ENCODE assay signal across 1 cellular context in the genomic region with DNA sequence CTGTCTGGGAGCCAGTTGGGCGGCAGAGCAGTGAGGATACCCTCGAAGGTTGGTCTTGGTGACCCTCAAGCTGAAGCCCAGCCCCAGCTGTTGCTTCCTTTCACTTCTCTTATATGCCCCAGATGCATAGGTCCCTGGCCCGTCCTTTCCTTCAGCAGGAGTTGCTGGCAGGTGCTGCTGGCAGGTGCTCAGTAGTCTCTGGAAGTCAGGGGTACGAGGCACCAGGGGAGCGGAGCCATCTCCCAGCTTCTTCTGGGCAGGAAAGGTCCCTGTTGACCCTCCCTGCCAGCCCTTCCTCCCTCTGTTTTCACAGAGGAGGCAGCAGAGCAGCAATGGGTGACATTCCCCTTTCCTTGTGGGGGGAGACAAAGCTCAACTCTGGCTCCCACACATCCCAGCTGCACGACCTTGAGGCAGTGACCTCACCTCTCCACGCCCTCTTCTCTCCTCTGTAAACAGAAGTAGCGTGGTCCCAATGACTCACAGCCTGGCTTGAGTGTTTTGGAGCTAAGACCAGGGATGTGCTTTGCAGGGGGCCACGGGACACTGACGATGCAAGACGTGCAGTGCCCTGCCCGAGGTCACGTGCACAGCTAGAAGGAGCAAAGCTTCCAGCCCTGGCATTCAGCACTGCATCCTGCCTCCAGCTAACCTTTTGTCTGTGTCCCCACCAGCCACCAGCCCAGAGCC.
TF ChIP-seq lines count a peak whose summit lies in the region.

No MANE protein-coding gene starts in this region.

TF ChIP-seq in HEK293, 187 proteins besides CTCF, POLR2A, EP300 and RAD21 (continued from another document and continues in another):
- TF ChIP-seq, protein P1, sequence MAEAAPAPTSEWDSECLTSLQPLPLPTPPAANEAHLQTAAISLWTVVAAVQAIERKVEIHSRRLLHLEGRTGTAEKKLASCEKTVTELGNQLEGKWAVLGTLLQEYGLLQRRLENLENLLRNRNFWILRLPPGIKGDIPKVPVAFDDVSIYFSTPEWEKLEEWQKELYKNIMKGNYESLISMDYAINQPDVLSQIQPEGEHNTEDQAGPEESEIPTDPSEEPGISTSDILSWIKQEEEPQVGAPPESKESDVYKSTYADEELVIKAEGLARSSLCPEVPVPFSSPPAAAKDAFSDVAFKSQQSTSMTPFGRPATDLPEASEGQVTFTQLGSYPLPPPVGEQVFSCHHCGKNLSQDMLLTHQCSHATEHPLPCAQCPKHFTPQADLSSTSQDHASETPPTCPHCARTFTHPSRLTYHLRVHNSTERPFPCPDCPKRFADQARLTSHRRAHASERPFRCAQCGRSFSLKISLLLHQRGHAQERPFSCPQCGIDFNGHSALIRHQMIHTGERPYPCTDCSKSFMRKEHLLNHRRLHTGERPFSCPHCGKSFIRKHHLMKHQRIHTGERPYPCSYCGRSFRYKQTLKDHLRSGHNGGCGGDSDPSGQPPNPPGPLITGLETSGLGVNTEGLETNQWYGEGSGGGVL (tag by site-specific recombination; IDR thresholded peaks at IDR 0.05), result peak; percentile 96
- TF ChIP-seq, protein P2, sequence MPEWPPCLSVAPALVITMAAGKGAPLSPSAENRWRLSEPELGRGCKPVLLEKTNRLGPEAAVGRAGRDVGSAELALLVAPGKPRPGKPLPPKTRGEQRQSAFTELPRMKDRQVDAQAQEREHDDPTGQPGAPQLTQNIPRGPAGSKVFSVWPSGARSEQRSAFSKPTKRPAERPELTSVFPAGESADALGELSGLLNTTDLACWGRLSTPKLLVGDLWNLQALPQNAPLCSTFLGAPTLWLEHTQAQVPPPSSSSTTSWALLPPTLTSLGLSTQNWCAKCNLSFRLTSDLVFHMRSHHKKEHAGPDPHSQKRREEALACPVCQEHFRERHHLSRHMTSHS (tag by site-specific recombination; IDR thresholded peaks at IDR 0.05), result no peak
- TF ChIP-seq ZNF146 (tag by site-specific recombination; IDR thresholded peaks at IDR 0.05) (0 out of 2 replicates have a peak, but pooled peaks have one; percentile 34), ZNF184 (tag by site-specific recombination; IDR thresholded peaks at IDR 0.05) (no peak), ZBTB7A (tag by site-specific recombination; IDR thresholded peaks at IDR 0.05; ENCODE audit: low read depth) (no peak), ZNF571 (tag by site-specific recombination; IDR thresholded peaks at IDR 0.05) (no peak), OVOL3 (tag by site-specific recombination; IDR thresholded peaks at IDR 0.05) (no peak), ZNF169 (tag by site-specific recombination; IDR thresholded peaks at IDR 0.05) (no peak), GLI4 (tag by site-specific recombination; IDR thresholded peaks at IDR 0.05) (no peak), ZIC2 (tag by site-specific recombination; IDR thresholded peaks at IDR 0.05) (peak; percentile 85), WT1 (tag by site-specific recombination; IDR thresholded peaks at IDR 0.05) (no peak), ZNF558 (tag by site-specific recombination; IDR thresholded peaks at IDR 0.05) (peak; percentile 45; the same call in 1 of the 2 replicates), ZBTB1 (tag by site-specific recombination; IDR thresholded peaks at IDR 0.05) (no peak), SCRT2 (tag by site-specific recombination; IDR thresholded peaks at IDR 0.05) (no peak), ZNF530 (tag by site-specific recombination; IDR thresholded peaks at IDR 0.05; ENCODE audit: low read depth) (no peak), ZNF548 (tag by site-specific recombination; IDR thresholded peaks at IDR 0.05) (no peak), OSR2 (tag by site-specific recombination; IDR thresholded peaks at IDR 0.05) (0 out of 2 replicates have a peak, but pooled peaks have one; percentile 40), ZNF423 (tag by site-specific recombination; IDR thresholded peaks at IDR 0.05) (no peak), HOXA7 (CRISPR knock-in tag; IDR thresholded peaks at IDR 0.05; ENCODE audit: borderline replicate concordance) (no peak), ZNF600 (tag by site-specific recombination; IDR thresholded peaks at IDR 0.05) (peak; percentile 98), ZNF140 (tag by site-specific recombination; IDR thresholded peaks at IDR 0.05) (no peak), ZNF10 (tag by site-specific recombination; IDR thresholded peaks at IDR 0.05) (no peak), ZNF610 (tag by site-specific recombination; IDR thresholded peaks at IDR 0.05; ENCODE audit: borderline replicate concordance) (no peak), ZNF677 (tag by site-specific recombination; IDR thresholded peaks at IDR 0.05) (no peak), KLF10 (tag by site-specific recombination; IDR thresholded peaks at IDR 0.05) (peak; percentile 77), ZBTB48 (tag by site-specific recombination; IDR thresholded peaks at IDR 0.05) (peak; percentile 53; the same call in 1 of the 2 replicates), ZNF585B (tag by site-specific recombination; IDR thresholded peaks at IDR 0.05) (no peak), ZNF792 (tag by site-specific recombination; IDR thresholded peaks at IDR 0.05) (no peak), SETDB1 (IDR thresholded peaks at IDR 0.05; ENCODE audit: insufficient read length, low read length) (no peak), ZNF544 (tag by site-specific recombination; IDR thresholded peaks at IDR 0.05) (no peak), ZNF626 (tag by site-specific recombination; IDR thresholded peaks at IDR 0.05) (no peak), ZNF16 (tag by site-specific recombination; IDR thresholded peaks at IDR 0.05; ENCODE audit: low read depth) (no peak), ZNF416 (tag by site-specific recombination; IDR thresholded peaks at IDR 0.05) (no peak), GLIS1 (tag by site-specific recombination; IDR thresholded peaks at IDR 0.05) (peak; percentile 97), ZNF292 (tag by site-specific recombination; IDR thresholded peaks at IDR 0.05; ENCODE audit: borderline replicate concordance, low read depth) (no peak), RBAK (tag by site-specific recombination; IDR thresholded peaks at IDR 0.05) (no peak), KLF16 (tag by site-specific recombination; IDR thresholded peaks at IDR 0.05) (0 out of 2 replicates have a peak, but pooled peaks have one; percentile 42), GLI2 (tag by site-specific recombination; IDR thresholded peaks at IDR 0.05; ENCODE audit: borderline replicate concordance, low read depth) (no peak; the same call in 1 of the 2 replicates), ZBTB8A (tag by site-specific recombination; IDR thresholded peaks at IDR 0.05) (no peak)
- TF ChIP-seq, protein P3, sequence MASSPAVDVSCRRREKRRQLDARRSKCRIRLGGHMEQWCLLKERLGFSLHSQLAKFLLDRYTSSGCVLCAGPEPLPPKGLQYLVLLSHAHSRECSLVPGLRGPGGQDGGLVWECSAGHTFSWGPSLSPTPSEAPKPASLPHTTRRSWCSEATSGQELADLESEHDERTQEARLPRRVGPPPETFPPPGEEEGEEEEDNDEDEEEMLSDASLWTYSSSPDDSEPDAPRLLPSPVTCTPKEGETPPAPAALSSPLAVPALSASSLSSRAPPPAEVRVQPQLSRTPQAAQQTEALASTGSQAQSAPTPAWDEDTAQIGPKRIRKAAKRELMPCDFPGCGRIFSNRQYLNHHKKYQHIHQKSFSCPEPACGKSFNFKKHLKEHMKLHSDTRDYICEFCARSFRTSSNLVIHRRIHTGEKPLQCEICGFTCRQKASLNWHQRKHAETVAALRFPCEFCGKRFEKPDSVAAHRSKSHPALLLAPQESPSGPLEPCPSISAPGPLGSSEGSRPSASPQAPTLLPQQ (tag by site-specific recombination; IDR thresholded peaks at IDR 0.05), result peak; percentile 57; the same call in 1 of the 2 replicates
- TF ChIP-seq, protein P4, sequence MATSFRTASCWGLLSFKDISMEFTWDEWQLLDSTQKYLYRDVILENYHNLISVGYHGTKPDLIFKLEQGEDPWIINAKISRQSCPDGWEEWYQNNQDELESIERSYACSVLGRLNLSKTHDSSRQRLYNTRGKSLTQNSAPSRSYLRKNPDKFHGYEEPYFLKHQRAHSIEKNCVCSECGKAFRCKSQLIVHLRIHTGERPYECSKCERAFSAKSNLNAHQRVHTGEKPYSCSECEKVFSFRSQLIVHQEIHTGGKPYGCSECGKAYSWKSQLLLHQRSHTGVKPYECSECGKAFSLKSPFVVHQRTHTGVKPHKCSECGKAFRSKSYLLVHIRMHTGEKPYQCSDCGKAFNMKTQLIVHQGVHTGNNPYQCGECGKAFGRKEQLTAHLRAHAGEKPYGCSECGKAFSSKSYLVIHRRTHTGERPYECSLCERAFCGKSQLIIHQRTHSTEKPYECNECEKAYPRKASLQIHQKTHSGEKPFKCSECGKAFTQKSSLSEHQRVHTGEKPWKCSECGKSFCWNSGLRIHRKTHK (tag by site-specific recombination; IDR thresholded peaks at IDR 0.05), result no peak
- TF ChIP-seq, protein P5, sequence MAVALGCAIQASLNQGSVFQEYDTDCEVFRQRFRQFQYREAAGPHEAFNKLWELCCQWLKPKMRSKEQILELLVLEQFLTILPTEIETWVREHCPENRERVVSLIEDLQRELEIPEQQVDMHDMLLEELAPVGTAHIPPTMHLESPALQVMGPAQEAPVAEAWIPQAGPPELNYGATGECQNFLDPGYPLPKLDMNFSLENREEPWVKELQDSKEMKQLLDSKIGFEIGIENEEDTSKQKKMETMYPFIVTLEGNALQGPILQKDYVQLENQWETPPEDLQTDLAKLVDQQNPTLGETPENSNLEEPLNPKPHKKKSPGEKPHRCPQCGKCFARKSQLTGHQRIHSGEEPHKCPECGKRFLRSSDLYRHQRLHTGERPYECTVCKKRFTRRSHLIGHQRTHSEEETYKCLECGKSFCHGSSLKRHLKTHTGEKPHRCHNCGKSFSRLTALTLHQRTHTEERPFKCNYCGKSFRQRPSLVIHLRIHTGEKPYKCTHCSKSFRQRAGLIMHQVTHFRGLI (tag by site-specific recombination; IDR thresholded peaks at IDR 0.05), result no peak
- TF ChIP-seq, protein P6, sequence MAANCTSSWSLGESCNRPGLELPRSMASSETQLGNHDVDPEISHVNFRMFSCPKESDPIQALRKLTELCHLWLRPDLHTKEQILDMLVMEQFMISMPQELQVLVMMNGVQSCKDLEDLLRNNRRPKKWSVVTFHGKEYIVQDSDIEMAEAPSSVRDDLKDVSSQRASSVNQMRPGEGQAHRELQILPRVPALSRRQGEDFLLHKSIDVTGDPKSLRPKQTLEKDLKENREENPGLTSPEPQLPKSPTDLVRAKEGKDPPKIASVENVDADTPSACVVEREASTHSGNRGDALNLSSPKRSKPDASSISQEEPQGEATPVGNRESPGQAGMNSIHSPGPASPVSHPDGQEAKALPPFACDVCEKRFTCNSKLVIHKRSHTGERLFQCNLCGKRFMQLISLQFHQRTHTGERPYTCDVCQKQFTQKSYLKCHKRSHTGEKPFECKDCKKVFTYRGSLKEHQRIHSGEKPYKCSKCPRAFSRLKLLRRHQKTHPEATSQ (tag by site-specific recombination; IDR thresholded peaks at IDR 0.05), result 0 out of 2 replicates have a peak, but pooled peaks have one; percentile 26
- TF ChIP-seq, protein P7, sequence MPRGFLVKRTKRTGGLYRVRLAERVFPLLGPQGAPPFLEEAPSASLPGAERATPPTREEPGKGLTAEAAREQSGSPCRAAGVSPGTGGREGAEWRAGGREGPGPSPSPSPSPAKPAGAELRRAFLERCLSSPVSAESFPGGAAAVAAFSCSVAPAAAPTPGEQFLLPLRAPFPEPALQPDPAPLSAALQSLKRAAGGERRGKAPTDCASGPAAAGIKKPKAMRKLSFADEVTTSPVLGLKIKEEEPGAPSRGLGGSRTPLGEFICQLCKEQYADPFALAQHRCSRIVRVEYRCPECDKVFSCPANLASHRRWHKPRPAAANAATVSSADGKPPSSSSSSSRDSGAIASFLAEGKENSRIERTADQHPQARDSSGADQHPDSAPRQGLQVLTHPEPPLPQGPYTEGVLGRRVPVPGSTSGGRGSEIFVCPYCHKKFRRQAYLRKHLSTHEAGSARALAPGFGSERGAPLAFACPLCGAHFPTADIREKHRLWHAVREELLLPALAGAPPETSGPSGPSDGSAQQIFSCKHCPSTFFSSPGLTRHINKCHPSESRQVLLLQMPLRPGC (tag by site-specific recombination; IDR thresholded peaks at IDR 0.05), result peak; percentile 87; the same call in 1 of the 2 replicates
- TF ChIP-seq, protein P8, sequence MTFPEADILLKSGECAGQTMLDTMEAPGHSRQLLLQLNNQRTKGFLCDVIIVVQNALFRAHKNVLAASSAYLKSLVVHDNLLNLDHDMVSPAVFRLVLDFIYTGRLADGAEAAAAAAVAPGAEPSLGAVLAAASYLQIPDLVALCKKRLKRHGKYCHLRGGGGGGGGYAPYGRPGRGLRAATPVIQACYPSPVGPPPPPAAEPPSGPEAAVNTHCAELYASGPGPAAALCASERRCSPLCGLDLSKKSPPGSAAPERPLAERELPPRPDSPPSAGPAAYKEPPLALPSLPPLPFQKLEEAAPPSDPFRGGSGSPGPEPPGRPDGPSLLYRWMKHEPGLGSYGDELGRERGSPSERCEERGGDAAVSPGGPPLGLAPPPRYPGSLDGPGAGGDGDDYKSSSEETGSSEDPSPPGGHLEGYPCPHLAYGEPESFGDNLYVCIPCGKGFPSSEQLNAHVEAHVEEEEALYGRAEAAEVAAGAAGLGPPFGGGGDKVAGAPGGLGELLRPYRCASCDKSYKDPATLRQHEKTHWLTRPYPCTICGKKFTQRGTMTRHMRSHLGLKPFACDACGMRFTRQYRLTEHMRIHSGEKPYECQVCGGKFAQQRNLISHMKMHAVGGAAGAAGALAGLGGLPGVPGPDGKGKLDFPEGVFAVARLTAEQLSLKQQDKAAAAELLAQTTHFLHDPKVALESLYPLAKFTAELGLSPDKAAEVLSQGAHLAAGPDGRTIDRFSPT (tag by site-specific recombination; IDR thresholded peaks at IDR 0.05), result peak; percentile 93
- TF ChIP-seq, protein P9, sequence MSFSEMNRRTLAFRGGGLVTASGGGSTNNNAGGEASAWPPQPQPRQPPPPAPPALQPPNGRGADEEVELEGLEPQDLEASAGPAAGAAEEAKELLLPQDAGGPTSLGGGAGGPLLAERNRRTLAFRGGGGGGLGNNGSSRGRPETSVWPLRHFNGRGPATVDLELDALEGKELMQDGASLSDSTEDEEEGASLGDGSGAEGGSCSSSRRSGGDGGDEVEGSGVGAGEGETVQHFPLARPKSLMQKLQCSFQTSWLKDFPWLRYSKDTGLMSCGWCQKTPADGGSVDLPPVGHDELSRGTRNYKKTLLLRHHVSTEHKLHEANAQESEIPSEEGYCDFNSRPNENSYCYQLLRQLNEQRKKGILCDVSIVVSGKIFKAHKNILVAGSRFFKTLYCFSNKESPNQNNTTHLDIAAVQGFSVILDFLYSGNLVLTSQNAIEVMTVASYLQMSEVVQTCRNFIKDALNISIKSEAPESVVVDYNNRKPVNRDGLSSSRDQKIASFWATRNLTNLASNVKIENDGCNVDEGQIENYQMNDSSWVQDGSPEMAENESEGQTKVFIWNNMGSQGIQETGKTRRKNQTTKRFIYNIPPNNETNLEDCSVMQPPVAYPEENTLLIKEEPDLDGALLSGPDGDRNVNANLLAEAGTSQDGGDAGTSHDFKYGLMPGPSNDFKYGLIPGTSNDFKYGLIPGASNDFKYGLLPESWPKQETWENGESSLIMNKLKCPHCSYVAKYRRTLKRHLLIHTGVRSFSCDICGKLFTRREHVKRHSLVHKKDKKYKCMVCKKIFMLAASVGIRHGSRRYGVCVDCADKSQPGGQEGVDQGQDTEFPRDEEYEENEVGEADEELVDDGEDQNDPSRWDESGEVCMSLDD (tag by site-specific recombination; IDR thresholded peaks at IDR 0.05), result peak; percentile 34
